Comparison of ENCODE assay signal across 15 cellular contexts in genomic region chr2:187302619-187303018, GRCh38.
DNase-seq lines count a peak whose midpoint lies in the region; TF ChIP-seq lines count a peak whose summit lies in the region.
"Had no signal": no experiment of that assay in that cellular context is flagged by ENCODE, and none has a peak within 500 bp of the region (broad histone marks: within the 10 kb centered on the region; RNA-seq: fewer than 3 reads in every experiment).

No MANE protein-coding gene starts in this region.

- H3K36me3 ChIP-seq in adipocyte (ENCODE audit: control insufficient read depth, insufficient read depth, low read length, severe bottlenecking): no peaks in the 10 kb centered on the region
- H3K36me3 ChIP-seq in parathyroid adenoma (ENCODE audit: control insufficient read depth, insufficient read depth, low read length): no peaks in the 10 kb centered on the region
- H3K36me3 ChIP-seq in CD4-positive, alpha-beta memory T cell (ENCODE audit: insufficient read depth, low read length): no peaks in the 10 kb centered on the region
- H3K36me3 ChIP-seq: WERI-Rb-1 had no signal

- DNase-seq in HCEC 1CT: peak; percentile 80
- peak; percentile 14 for DNase-seq in adipocyte (ENCODE audit: low read depth)
- DNase-seq in fibroblast of the aortic adventitia (ENCODE audit: low read depth): peak; percentile 69
- DNase-seq in osteocyte (ENCODE audit: extremely low spot score, unreplicated experiment): no peak
- DNase-seq in middle frontal gyrus (ENCODE audit: extremely low spot score, low spot score): no peak
- DNase-seq in CD4-positive, alpha-beta memory T cell: no peak
- DNase-seq: activated CD8-positive, alpha-beta memory T cell treated with anti-CD3 and anti-CD28 coated beads, Interleukin-2, amount 50 U/mL, for 48 hours; CD8-positive, alpha-beta T cell; effector CD4-positive, alpha-beta T cell; NCI-H1930; testis; WERI-Rb-1 had no signal

- POLR2A ChIA-PET in CD4-positive, alpha-beta memory T cell (lab: Charles Lee; ENCODE audit: partially characterized antibody): no interaction called here

- no peak overlapping the region for H3K4me3 ChIP-seq in adipocyte (ENCODE audit: low read length)
- no peak overlapping the region for H3K4me3 ChIP-seq in fibroblast of the aortic adventitia (ENCODE audit: low read depth, low read length)
- H3K4me3 ChIP-seq in parathyroid adenoma (ENCODE audit: low read depth, low read length): no peak overlapping the region
- no peak overlapping the region for H3K4me3 ChIP-seq in CD4-positive, alpha-beta memory T cell (ENCODE audit: low read length in 2 of 2)
- H3K4me3 ChIP-seq: testis had no signal

- H3K4me1 ChIP-seq in adipocyte (ENCODE audit: control insufficient read depth, insufficient read depth, low read length) (peaks cover 17% of the 10 kb centered on the region), parathyroid adenoma (no peaks in the 10 kb centered on the region)
- no peaks in the 10 kb centered on the region for H3K4me1 ChIP-seq in CD4-positive, alpha-beta memory T cell (ENCODE audit: insufficient read depth, low read length)
- H3K4me1 ChIP-seq: testis had no signal

- H3K27me3 Mint-ChIP-seq in osteocyte (ENCODE audit: unreplicated experiment): no peaks in the 10 kb centered on the region
- no peaks in the 10 kb centered on the region for H3K27me3 Mint-ChIP-seq in CD4-positive, alpha-beta memory T cell
- H3K27me3 Mint-ChIP-seq: activated naive CD8-positive, alpha-beta T cell had no signal

- no peak overlapping the region for H3K4me3 Mint-ChIP-seq in osteocyte (ENCODE audit: unreplicated experiment)
- H3K4me3 Mint-ChIP-seq in CD4-positive, alpha-beta memory T cell: no peak overlapping the region
- H3K4me3 Mint-ChIP-seq: activated naive CD8-positive, alpha-beta T cell; CD8-positive, alpha-beta T cell had no signal

- H3K9ac ChIP-seq in adipocyte (ENCODE audit: low read length) (no peak overlapping the region), parathyroid adenoma (no peak overlapping the region)
- H3K9ac ChIP-seq: KMS-11 had no signal

- no peak overlapping the region for H3K27ac Mint-ChIP-seq in osteocyte (ENCODE audit: unreplicated experiment)
- H3K27ac Mint-ChIP-seq in CD4-positive, alpha-beta memory T cell: no peak overlapping the region
- H3K27ac Mint-ChIP-seq: activated naive CD8-positive, alpha-beta T cell; CD8-positive, alpha-beta T cell had no signal

- TF ChIP-seq CTCF in fibroblast of the aortic adventitia (IDR thresholded peaks at IDR 0.05; ENCODE audit: insufficient read depth, low read length) (no peak), parathyroid adenoma (IDR thresholded peaks at IDR 0.05) (no peak), osteocyte (IDR thresholded peaks at IDR 0.05) (no peak)

- H3K4me1 Mint-ChIP-seq in osteocyte (ENCODE audit: unreplicated experiment): peaks cover 14% of the 10 kb centered on the region
- no peaks in the 10 kb centered on the region for H3K4me1 Mint-ChIP-seq in CD4-positive, alpha-beta memory T cell

- H3K27me3 ChIP-seq in adipocyte (replicated peaks; ENCODE audit: control insufficient read depth, insufficient read depth, low read length) (no peaks in the 10 kb centered on the region), parathyroid adenoma (ENCODE audit: control insufficient read depth, insufficient read depth, low read length) (no peaks in the 10 kb centered on the region)
- no peaks in the 10 kb centered on the region for H3K27me3 ChIP-seq in CD4-positive, alpha-beta memory T cell (ENCODE audit: insufficient read depth, low read length)
- H3K27me3 ChIP-seq: testis had no signal

- CTCF ChIA-PET in CD4-positive, alpha-beta memory T cell (lab: Charles Lee; ENCODE audit: partially characterized antibody): no interaction called here

- H3K79me2 ChIP-seq in parathyroid adenoma: no peaks in the 10 kb centered on the region

- intact Hi-C loops in CD4-positive, alpha-beta memory T cell (cut with micrococcal nuclease): no loop called here

- H3K9me3 ChIP-seq in adipocyte (ENCODE audit: control insufficient read depth, low read length): no peaks in the 10 kb centered on the region
- H3K9me3 ChIP-seq in parathyroid adenoma (ENCODE audit: control insufficient read depth, low read length): no peaks in the 10 kb centered on the region
- H3K9me3 ChIP-seq in CD4-positive, alpha-beta memory T cell (ENCODE audit: control insufficient read depth in 1 of 2, low read length in 2 of 2): no peaks in the 10 kb centered on the region
- H3K9me3 ChIP-seq: testis had no signal

- no peaks in the 10 kb centered on the region for H3K9me3 Mint-ChIP-seq in osteocyte (ENCODE audit: unreplicated experiment)
- peaks cover 0 to 4% (median 0%) of the 10 kb centered on the region in 8 donors for H3K9me3 Mint-ChIP-seq in CD4-positive, alpha-beta memory T cell
- H3K9me3 Mint-ChIP-seq: CD8-positive, alpha-beta T cell had no signal

- H3K4me2 ChIP-seq in parathyroid adenoma (ENCODE audit: low read length): peak overlapping the region; percentile 28
- H3K4me2 ChIP-seq: KMS-11 had no signal

- H3K36me3 Mint-ChIP-seq in osteocyte (ENCODE audit: unreplicated experiment): no peaks in the 10 kb centered on the region
- H3K36me3 Mint-ChIP-seq in CD4-positive, alpha-beta memory T cell: no peaks in the 10 kb centered on the region
- H3K36me3 Mint-ChIP-seq: activated naive CD8-positive, alpha-beta T cell; CD8-positive, alpha-beta T cell had no signal

- H2AFZ ChIP-seq in parathyroid adenoma: no peak overlapping the region

- H3K27ac ChIP-seq in parathyroid adenoma: no peak overlapping the region
- no peak overlapping the region for H3K27ac ChIP-seq in CD4-positive, alpha-beta memory T cell (ENCODE audit: low read depth, low read length)
- H3K27ac ChIP-seq: KMS-11, testis, WERI-Rb-1 had no signal

Comparison
In these comparisons a context has a peak if more than half of its experiments do, and no peak if none do; other contexts are left out.
1. DNase-seq: peak in HCEC 1CT (single experiment), adipocyte (single experiment) and fibroblast of the aortic adventitia (single experiment); none in osteocyte (single experiment), middle frontal gyrus (single experiment) and CD4-positive, alpha-beta memory T cell (0 of 5).